19 cellular contexts compared by ENCODE assay signal in the genomic region with DNA sequence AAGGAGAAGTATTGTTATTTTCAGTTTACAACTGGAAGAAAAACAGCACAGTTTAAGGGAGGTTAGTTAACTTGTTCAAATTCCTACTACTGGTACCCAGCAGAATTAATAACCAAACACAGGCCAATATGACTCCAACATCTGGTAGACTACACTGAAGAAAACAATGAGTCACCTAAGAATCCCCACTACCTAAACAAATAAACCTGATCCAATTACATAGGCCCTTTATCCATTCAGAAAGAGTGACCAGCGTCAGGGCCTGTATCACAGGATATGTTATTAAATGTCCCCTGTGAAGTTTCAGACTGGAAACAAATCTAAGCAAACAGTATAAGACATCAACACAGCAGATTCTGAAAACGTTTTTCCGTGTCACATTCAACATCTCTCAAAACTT.
DNase-seq lines count a peak whose midpoint lies in the region; ATAC-seq lines count a peak whose summit lies in the region.
"Had no signal": no experiment of that assay in that cellular context is flagged by ENCODE, and none has a peak within 500 bp of the region (broad histone marks: within the 10 kb centered on the region; RNA-seq: fewer than 3 reads in every experiment).

No MANE protein-coding gene starts in this region.

- H3K14ac ChIP-seq in mesenchymal stem cell (ENCODE audit: low read length in 2 of 2) = no peak overlapping the region

- no peak overlapping the region for H3K23ac ChIP-seq in mesenchymal stem cell (ENCODE audit: low read length in 2 of 2)

- no peak overlapping the region for H2AK5ac ChIP-seq in mesenchymal stem cell (ENCODE audit: low read length, severe bottlenecking)

- no peak overlapping the region for H2BK5ac ChIP-seq in mesenchymal stem cell (ENCODE audit: low read depth, low read length, poor library complexity, severe bottlenecking)

- no peak overlapping the region for H3K27ac Mint-ChIP-seq in effector memory CD8-positive, alpha-beta T cell
- no peak overlapping the region for H3K27ac Mint-ChIP-seq in activated naive CD4-positive, alpha-beta T cell treated with anti-CD3 and anti-CD28 coated beads for 36 hours
- H3K27ac Mint-ChIP-seq: activated CD4-positive, alpha-beta T cell treated with anti-CD3 and anti-CD28 coated beads, Interleukin-2, amount 10 ng/mL, durations not matched to agents 24 days and 14 days; activated T-cell treated with anti-CD3 and anti-CD28 coated beads, Interleukin-2, amount 50 U/mL, for 24 hours; CD14-positive monocyte; progenitor cell of endocrine pancreas had no signal

- H4K91ac ChIP-seq in mesenchymal stem cell (ENCODE audit: low read length) = no peak overlapping the region

- H2AFZ ChIP-seq in mesenchymal stem cell (ENCODE audit: low read depth, low read length) = no peak overlapping the region
- H2AFZ ChIP-seq: hepatocyte had no signal

- no peak overlapping the region for H2BK120ac ChIP-seq in mesenchymal stem cell (ENCODE audit: low read depth, low read length)

- no peaks in the 10 kb centered on the region for H3K79me1 ChIP-seq in mesenchymal stem cell (replicated peaks; ENCODE audit: low read length, poor library complexity, severe bottlenecking)

- no peaks in the 10 kb centered on the region for H3K27me3 ChIP-seq in mesenchymal stem cell (ENCODE audit: control insufficient read depth in 1 of 2, insufficient read depth in 1 of 2, low read length in 2 of 2)
- H3K27me3 ChIP-seq: colonic mucosa, hepatocyte, Peyer's patch, testis had no signal

- intact Hi-C loops in activated naive CD4-positive, alpha-beta T cell treated with anti-CD3 and anti-CD28 coated beads for 36 hours (cut with micrococcal nuclease) = no loop called here

- no peak overlapping the region for H3K4me2 ChIP-seq in mesenchymal stem cell (ENCODE audit: low read length, poor library complexity, severe bottlenecking)
- H3K4me2 ChIP-seq: hepatocyte had no signal

- H3K36me3 Mint-ChIP-seq in effector memory CD8-positive, alpha-beta T cell (ENCODE audit: insufficient read depth) = no peaks in the 10 kb centered on the region
- H3K36me3 Mint-ChIP-seq in activated naive CD4-positive, alpha-beta T cell treated with anti-CD3 and anti-CD28 coated beads for 36 hours (ENCODE audit: low read depth) = no peaks in the 10 kb centered on the region
- H3K36me3 Mint-ChIP-seq: CD14-positive monocyte had no signal

- no peak for ATAC-seq in effector memory CD8-positive, alpha-beta T cell (replicated peaks)

- no peak overlapping the region for H3K4me3 Mint-ChIP-seq in effector memory CD8-positive, alpha-beta T cell
- no peak overlapping the region for H3K4me3 Mint-ChIP-seq in activated naive CD4-positive, alpha-beta T cell treated with anti-CD3 and anti-CD28 coated beads for 36 hours
- H3K4me3 Mint-ChIP-seq: activated CD4-positive, alpha-beta T cell treated with anti-CD3 and anti-CD28 coated beads, Interleukin-2, amount 10 ng/mL, durations not matched to agents 24 days and 14 days; activated T-cell treated with anti-CD3 and anti-CD28 coated beads, Interleukin-2, amount 50 U/mL, for 24 hours; CD14-positive monocyte had no signal

- 57% methylated on average over 3 of the region's 3 CpGs for WGBS in mesenchymal stem cell

- no peaks in the 10 kb centered on the region for H3K9me3 ChIP-seq in mesenchymal stem cell (ENCODE audit: control insufficient read depth, low read length)
- H3K9me3 ChIP-seq: colonic mucosa, Peyer's patch, testis had no signal

- H3K9ac ChIP-seq in mesenchymal stem cell (ENCODE audit: low read length) = no peak overlapping the region

- no peak overlapping the region for H2BK12ac ChIP-seq in mesenchymal stem cell (ENCODE audit: low read length in 2 of 2)

- no peak overlapping the region for H3K27ac ChIP-seq in mesenchymal stem cell (ENCODE audit: low read length, poor library complexity, severe bottlenecking)
- H3K27ac ChIP-seq: colonic mucosa, hepatocyte, Peyer's patch, testis had no signal

- CTCF ChIA-PET in activated naive CD4-positive, alpha-beta T cell treated with anti-CD3 and anti-CD28 coated beads for 36 hours (lab: Charles Lee) = no interaction called here

- H3K18ac ChIP-seq in mesenchymal stem cell (ENCODE audit: low read depth in 1 of 2, low read length in 2 of 2) = no peak overlapping the region

- H3K4me1 ChIP-seq in mesenchymal stem cell (ENCODE audit: control insufficient read depth, insufficient read depth, low read depth, low read length) = peaks cover 5% of the 10 kb centered on the region
- H3K4me1 ChIP-seq: colonic mucosa, Peyer's patch, testis had no signal

- H3K4me1 Mint-ChIP-seq in effector memory CD8-positive, alpha-beta T cell (ENCODE audit: low read depth in 2 of 2) = no peaks in the 10 kb centered on the region
- H3K4me1 Mint-ChIP-seq in activated naive CD4-positive, alpha-beta T cell treated with anti-CD3 and anti-CD28 coated beads for 36 hours (ENCODE audit: low read depth) = no peaks in the 10 kb centered on the region
- H3K4me1 Mint-ChIP-seq: activated CD4-positive, alpha-beta T cell treated with anti-CD3 and anti-CD28 coated beads, Interleukin-2, amount 10 ng/mL, durations not matched to agents 24 days and 14 days; CD14-positive monocyte had no signal

- DNase-seq in DMS153 (lab: John Stamatoyannopoulos, UW) = peak; percentile 54
- peak; percentile 70 for DNase-seq in HCEC 1CT
- peak; percentile 40 for DNase-seq in SHP77 treated with DMSO at 0.1 percent for 48 hours (lab: John Stamatoyannopoulos, UW)
- peak; percentile 55 for DNase-seq in mesenchymal stem cell
- DNase-seq in hypothalamus (lab: John Stamatoyannopoulos, UW) = no peak
- no peak for DNase-seq in effector memory CD8-positive, alpha-beta T cell
- DNase-seq in activated naive CD4-positive, alpha-beta T cell treated with anti-CD3 and anti-CD28 coated beads for 36 hours = no peak
- DNase-seq: activated CD4-positive, alpha-beta T cell treated with anti-CD3 and anti-CD28 coated beads, Interleukin-2, amount 10 ng/mL, durations not matched to agents 24 days and 14 days; activated T-cell treated with anti-CD3 and anti-CD28 coated beads, Interleukin-2, amount 50 U/mL, for 24 hours; colonic mucosa; erythroblast; MV-4-11; NCI-H2227 treated with DMSO at 0.1 percent for 48 hours; Peyer's patch; T-helper 2 cell; testis had no signal

- no peak overlapping the region for H3K4me3 ChIP-seq in mesenchymal stem cell (ENCODE audit: insufficient read depth in 1 of 2, low read depth in 1 of 2, low read length in 2 of 2)
- H3K4me3 ChIP-seq: colonic mucosa, hepatocyte, Peyer's patch, testis had no signal

- no peak overlapping the region for H4K8ac ChIP-seq in mesenchymal stem cell (ENCODE audit: low read length)

- no peak overlapping the region for H2BK15ac ChIP-seq in mesenchymal stem cell (ENCODE audit: low read depth, poor library complexity, severe bottlenecking)

- H3K27me3 Mint-ChIP-seq in effector memory CD8-positive, alpha-beta T cell = no peaks in the 10 kb centered on the region
- no peaks in the 10 kb centered on the region for H3K27me3 Mint-ChIP-seq in activated naive CD4-positive, alpha-beta T cell treated with anti-CD3 and anti-CD28 coated beads for 36 hours (ENCODE audit: low read depth)
- H3K27me3 Mint-ChIP-seq: activated CD4-positive, alpha-beta T cell treated with anti-CD3 and anti-CD28 coated beads, Interleukin-2, amount 10 ng/mL, durations not matched to agents 24 days and 14 days; activated T-cell treated with anti-CD3 and anti-CD28 coated beads, Interleukin-2, amount 50 U/mL, for 24 hours; progenitor cell of endocrine pancreas had no signal

- H3K4ac ChIP-seq in mesenchymal stem cell (ENCODE audit: low read depth in 1 of 2, low read length in 2 of 2) = no peak overlapping the region

- H3K36me3 ChIP-seq in mesenchymal stem cell (ENCODE audit: control insufficient read depth in 1 of 2, insufficient read depth in 2 of 2, low read depth in 1 of 2, low read length in 2 of 2) = no peaks in the 10 kb centered on the region
- H3K36me3 ChIP-seq: colonic mucosa, Peyer's patch had no signal

- H3K9me3 Mint-ChIP-seq in effector memory CD8-positive, alpha-beta T cell = peaks cover 0 to 4% of the 10 kb centered on the region in 2 donors
- no peaks in the 10 kb centered on the region for H3K9me3 Mint-ChIP-seq in activated naive CD4-positive, alpha-beta T cell treated with anti-CD3 and anti-CD28 coated beads for 36 hours

Comparison
In these comparisons a context has a peak if more than half of its experiments do, and no peak if none do; other contexts are left out.
1. DNase-seq: peak in DMS153 (single experiment), HCEC 1CT (single experiment), SHP77 treated with DMSO at 0.1 percent for 48 hours (single experiment) and mesenchymal stem cell (single experiment); none in hypothalamus (0 of 51), effector memory CD8-positive, alpha-beta T cell (0 of 3) and activated naive CD4-positive, alpha-beta T cell treated with anti-CD3 and anti-CD28 coated beads for 36 hours (single experiment).